Comparison of ENCODE assay signal across 1 cellular context in genomic region chr17:46940692-46941404, GRCh38.
TF ChIP-seq lines count a peak whose summit lies in the region.

No MANE protein-coding gene starts in this region.

TF ChIP-seq in HepG2, 621 proteins besides CTCF, POLR2A, EP300 and RAD21 (continued from another document):
- TF ChIP-seq MNT (IDR thresholded peaks at IDR 0.05), result no peak
- no peak for TF ChIP-seq ZNF768 (CRISPR knock-in tag; IDR thresholded peaks at IDR 0.05)
- no peak for TF ChIP-seq MBNL3 (CRISPR knock-in tag; conservative IDR thresholded peaks at IDR 0.05)
- no peak for TF ChIP-seq ZNF292 (CRISPR knock-in tag; IDR thresholded peaks at IDR 0.05; ENCODE audit: borderline replicate concordance, low read depth)
- TF ChIP-seq GMEB1 (CRISPR knock-in tag; IDR thresholded peaks at IDR 0.05; ENCODE audit: borderline replicate concordance), result no peak
- no peak for TF ChIP-seq SNAPC4 (CRISPR knock-in tag; IDR thresholded peaks at IDR 0.05)
- no peak for TF ChIP-seq ZNF780A (CRISPR knock-in tag; IDR thresholded peaks at IDR 0.05)
- TF ChIP-seq DNMT3B (CRISPR knock-in tag; conservative IDR thresholded peaks at IDR 0.05), result no peak
- 0 out of 2 replicates have a peak, but pooled peaks have one; percentile 23 for TF ChIP-seq ZMYM4 (CRISPR knock-in tag; IDR thresholded peaks at IDR 0.05)
- TF ChIP-seq MLXIP (CRISPR knock-in tag; IDR thresholded peaks at IDR 0.05; ENCODE audit: borderline replicate concordance), result no peak
- no peak for TF ChIP-seq ZFP36L1 (CRISPR knock-in tag; IDR thresholded peaks at IDR 0.05)
- TF ChIP-seq HES4 (CRISPR knock-in tag; IDR thresholded peaks at IDR 0.05; ENCODE audit: borderline replicate concordance), result no peak
- TF ChIP-seq CEBPG (CRISPR knock-in tag; IDR thresholded peaks at IDR 0.05), result peak; percentile 95
- no peak for TF ChIP-seq ZNF720 (CRISPR knock-in tag; IDR thresholded peaks at IDR 0.05)
- TF ChIP-seq SRY (CRISPR knock-in tag; IDR thresholded peaks at IDR 0.05), result no peak
- TF ChIP-seq ZNF382 (CRISPR knock-in tag; IDR thresholded peaks at IDR 0.05; ENCODE audit: borderline replicate concordance), result no peak
- TF ChIP-seq ARNTL (CRISPR knock-in tag; IDR thresholded peaks at IDR 0.05), result no peak
- no peak for TF ChIP-seq THYN1 (CRISPR knock-in tag; IDR thresholded peaks at IDR 0.05; ENCODE audit: borderline replicate concordance, low read depth)
- TF ChIP-seq ZNF639 (CRISPR knock-in tag; conservative IDR thresholded peaks at IDR 0.05), result no peak
- TF ChIP-seq GTF3A (CRISPR knock-in tag; conservative IDR thresholded peaks at IDR 0.05), result no peak
- TF ChIP-seq MAFF (IDR thresholded peaks at IDR 0.05; ENCODE audit: low read depth, low read length), result no peak
- no peak for TF ChIP-seq ZNF746 (CRISPR knock-in tag; IDR thresholded peaks at IDR 0.05)
- TF ChIP-seq TSC22D2 (CRISPR knock-in tag; IDR thresholded peaks at IDR 0.05; ENCODE audit: borderline replicate concordance), result peak; percentile 79; the same call in 1 of the 2 replicates
- TF ChIP-seq NAIF1 (CRISPR knock-in tag; IDR thresholded peaks at IDR 0.05; ENCODE audit: borderline replicate concordance), result no peak
- TF ChIP-seq ZNF792 (CRISPR knock-in tag; IDR thresholded peaks at IDR 0.05), result peak; percentile 73; the same call in 1 of the 2 replicates
- 0 out of 3 replicates have a peak, but pooled peaks have one; percentile 31 for TF ChIP-seq MXI1 (IDR thresholded peaks at IDR 0.05; ENCODE audit: borderline replicate concordance, low read depth, low read length)
